1 cellular context compared by ENCODE assay signal in genomic region chr17:18087610-18088491, GRCh38.
TF ChIP-seq lines count a peak whose summit lies in the region.

Gene DRG2 (plus strand): TSS chr17:18087948. CDS start chr17:18088024, 76 bp downstream.

TF ChIP-seq in HepG2, 621 proteins besides CTCF, POLR2A, EP300 and RAD21 (continued from another document and continues in another):
- TF ChIP-seq ZNF232 (CRISPR knock-in tag; IDR thresholded peaks at IDR 0.05; ENCODE audit: borderline replicate concordance) = no peak; the same call in 1 of the 2 replicates
- peak; percentile 80; the same call in 1 of the 2 replicates for TF ChIP-seq SIN3B (IDR thresholded peaks at IDR 0.05; ENCODE audit: low read length)
- 0 out of 2 replicates have a peak, but pooled peaks have one; percentile 70 for TF ChIP-seq U2AF2 (IDR thresholded peaks at IDR 0.05; ENCODE audit: low read depth, low read length)
- peak; percentile 70 for TF ChIP-seq ZNF18 (CRISPR knock-in tag; IDR thresholded peaks at IDR 0.05; ENCODE audit: insufficient replicate concordance)
- TF ChIP-seq ZGPAT (CRISPR knock-in tag; IDR thresholded peaks at IDR 0.05) = peak; percentile 100
- no peak for TF ChIP-seq SMC3 (IDR thresholded peaks at IDR 0.05; ENCODE audit: low read length)
- TF ChIP-seq ZKSCAN8 (CRISPR knock-in tag; IDR thresholded peaks at IDR 0.05; ENCODE audit: borderline replicate concordance) = peak; percentile 91; the same call in 1 of the 2 replicates
- no peak for TF ChIP-seq ZBTB14 (CRISPR knock-in tag; IDR thresholded peaks at IDR 0.05)
- TF ChIP-seq ZNF33B (CRISPR knock-in tag; IDR thresholded peaks at IDR 0.05) = no peak
- no peak for TF ChIP-seq TEAD2 (CRISPR knock-in tag; IDR thresholded peaks at IDR 0.05)
- peak; percentile 93 for TF ChIP-seq MYPOP (CRISPR knock-in tag; IDR thresholded peaks at IDR 0.05)
- peak; percentile 60 for TF ChIP-seq BCL3 (CRISPR knock-in tag; IDR thresholded peaks at IDR 0.05)
- TF ChIP-seq NFAT5 (CRISPR knock-in tag; IDR thresholded peaks at IDR 0.05) = no peak
- TF ChIP-seq ZFP90 (CRISPR knock-in tag; IDR thresholded peaks at IDR 0.05; ENCODE audit: borderline replicate concordance) = peak; percentile 87
- TF ChIP-seq GRHL1 (CRISPR knock-in tag; conservative IDR thresholded peaks at IDR 0.05) = no peak
- peak; percentile 77 for TF ChIP-seq HMG20A (CRISPR knock-in tag; IDR thresholded peaks at IDR 0.05; ENCODE audit: borderline replicate concordance)
- no peak for TF ChIP-seq SMAD9 (CRISPR knock-in tag; IDR thresholded peaks at IDR 0.05)
- peak; percentile 98 for TF ChIP-seq TOE1 (CRISPR knock-in tag; IDR thresholded peaks at IDR 0.05)
- peak; percentile 98 for TF ChIP-seq KDM3A (CRISPR knock-in tag; IDR thresholded peaks at IDR 0.05; ENCODE audit: low read depth)
- peak; percentile 69; the same call in 1 of the 2 replicates for TF ChIP-seq TEF (CRISPR knock-in tag; IDR thresholded peaks at IDR 0.05)
- TF ChIP-seq ZNF350 (CRISPR knock-in tag; IDR thresholded peaks at IDR 0.05; ENCODE audit: borderline replicate concordance, low read depth) = peak; percentile 96
- TF ChIP-seq ZNF770 (CRISPR knock-in tag; IDR thresholded peaks at IDR 0.05) = peak; percentile 84
- TF ChIP-seq CC2D1A (CRISPR knock-in tag; IDR thresholded peaks at IDR 0.05) = no peak
- TF ChIP-seq AFF4 (CRISPR knock-in tag; IDR thresholded peaks at IDR 0.05) = no peak
